Comparison of ENCODE assay signal across 9 cellular contexts in genomic region chr19:11435833-11436313, GRCh38. TPM values are rescaled to one million over a fixed set of nuclear protein-coding genes. Genes with fewer than 3 reads are reported as not detected.
A peak's percentile ranks its signal among the peaks of the same experiment; 100 is the strongest.
DNase-seq lines count a peak whose midpoint lies in the region; FAIRE-seq and TF ChIP-seq lines count a peak whose summit lies in the region.
"Had no signal": no experiment of that assay in that cellular context is flagged by ENCODE, and none has a peak within 500 bp of the region (broad histone marks: within the 10 kb centered on the region; RNA-seq: fewer than 3 reads in every experiment).

No MANE protein-coding gene starts in this region.

- H3K27me3 ChIP-seq in skeletal muscle satellite cell (ENCODE audit: control insufficient read depth, insufficient read depth, low read length), result no peaks in the 10 kb centered on the region

- H3K36me3 ChIP-seq in skeletal muscle satellite cell (ENCODE audit: insufficient read depth, low read length), result peaks cover 18% of the 10 kb centered on the region

- no peak for FAIRE-seq in GM12892 (lab: Jason Lieb, UNC)

- no peaks in the 10 kb centered on the region for H3K9me3 ChIP-seq in skeletal muscle satellite cell (replicated peaks; ENCODE audit: low read length)

- H3K4me1 ChIP-seq in skeletal muscle satellite cell (ENCODE audit: control insufficient read depth, insufficient read depth, low read length), result peaks cover 12% of the 10 kb centered on the region

- peak overlapping the region; percentile 83 for H3K9ac ChIP-seq in skeletal muscle satellite cell (ENCODE audit: low read depth, low read length)

- peak; percentile 29 for DNase-seq in A172 (ENCODE audit: low spot score)
- DNase-seq in GM12892 (ENCODE audit: insufficient read length), result no peak
- peak; percentile 30 to 33 for DNase-seq in activated CD4-positive, alpha-beta T cell treated with anti-CD3 and anti-CD28 coated beads, Interleukin-2, amount 50 U/mL, for 48 hours
- peak; percentile 26 for DNase-seq in glomerular visceral epithelial cell (ENCODE audit: extremely low spot score)
- no peak for DNase-seq in posterior cingulate gyrus
- DNase-seq in G401 (ENCODE audit: low spot score), result no peak
- no peak for DNase-seq in cerebellar nuclear complex (lab: John Stamatoyannopoulos, UW)

- 0 out of 2 replicates have a peak, but pooled peaks have one; percentile 20 for TF ChIP-seq POLR2A in GM12892 (IDR thresholded peaks at IDR 0.05; ENCODE audit: low read depth, low read length)

- in situ Hi-C loops in G401 (cut with HindIII; ENCODE audit: low sequenced_read_pairs), result no loop called here

- intact Hi-C loops in posterior cingulate gyrus (cut with DNase I), result loop anchor here (2.0 kb wide), 1 partner anchor 47 kb away; no protein-coding TSS in a partner anchor

- H3K4me3 ChIP-seq in skeletal muscle satellite cell (ENCODE audit: low read length), result peak overlapping the region; percentile 90

- peak overlapping the region; percentile 92 for H3K4me2 ChIP-seq in skeletal muscle satellite cell (ENCODE audit: low read length)

RNA-seq across cellular contexts. Expression of gene PRKCSH, which starts 0.4 kb away (rescaled TPM):
- 149 and 173 TPM in 2 replicates for total RNA-seq in A172 (2014; rRNA removed; shearing (Covaris generic))
- polyA plus RNA-seq in GM12892 (2012; ENCODE audit: missing spikeins), result 113 TPM
- total RNA-seq in skeletal muscle satellite cell (2012; rRNA removed), result 86.2 and 106 TPM in 2 replicates
- total RNA-seq in G401 (2014; rRNA removed; shearing (Covaris generic)), result 116 and 141 TPM in 2 replicates

RNA-seq across cellular contexts. Expression of gene ODAD3, which starts 1.0 kb away (rescaled TPM):
- total RNA-seq in A172 (2014; rRNA removed; shearing (Covaris generic)), result 1.5 and 6.1 TPM in 2 replicates
- polyA plus RNA-seq in GM12892 (2012; ENCODE audit: missing spikeins), result 0.74 TPM
- total RNA-seq in skeletal muscle satellite cell (2012; rRNA removed), result 0.51 TPM in 1 of 2 replicates, not detected in the other
- total RNA-seq in G401 (2014; rRNA removed; shearing (Covaris generic)), result 1.7 and 6.1 TPM in 2 replicates

RNA-seq across cellular contexts. Expression of gene RGL3, which starts 16.8 kb away (rescaled TPM):
- total RNA-seq in A172 (2014; rRNA removed; shearing (Covaris generic)), result 4.8 and 11.1 TPM in 2 replicates
- polyA plus RNA-seq in GM12892 (2012; ENCODE audit: missing spikeins), result 0.34 TPM
- 0.25 and 2.0 TPM in 2 replicates for total RNA-seq in skeletal muscle satellite cell (2012; rRNA removed)
- total RNA-seq in G401 (2014; rRNA removed; shearing (Covaris generic)), result not detected in 2 replicates

RNA-seq across cellular contexts. Expression of gene ELAVL3, which starts 45.0 kb away (rescaled TPM):
- total RNA-seq in A172 (2014; rRNA removed; shearing (Covaris generic)), result not detected in 2 replicates
- polyA plus RNA-seq in GM12892 (2012; ENCODE audit: missing spikeins), result 0.38 TPM
- not detected in 2 replicates for total RNA-seq in skeletal muscle satellite cell (2012; rRNA removed)
- 0.43 and 2.4 TPM in 2 replicates for total RNA-seq in G401 (2014; rRNA removed; shearing (Covaris generic))
- total RNA-seq: renal cortical epithelial cell had no signal

RNA-seq across cellular contexts. Expression of gene EPOR, which starts 51.8 kb away (rescaled TPM):
- total RNA-seq in A172 (2014; rRNA removed; shearing (Covaris generic)), result 3.7 and 5.3 TPM in 2 replicates
- 3.6 TPM for polyA plus RNA-seq in GM12892 (2012; ENCODE audit: missing spikeins)
- 7.1 and 7.6 TPM in 2 replicates for total RNA-seq in skeletal muscle satellite cell (2012; rRNA removed)
- total RNA-seq in G401 (2014; rRNA removed; shearing (Covaris generic)), result 20.3 and 20.9 TPM in 2 replicates

Comparison
In these comparisons a context has a peak if more than half of its experiments do, and no peak if none do; other contexts are left out.
1. DNase-seq: peak in A172 (single experiment), activated CD4-positive, alpha-beta T cell treated with anti-CD3 and anti-CD28 coated beads, Interleukin-2, amount 50 U/mL, for 48 hours (2 of 2) and glomerular visceral epithelial cell (single experiment); none in GM12892 (single experiment), posterior cingulate gyrus (0 of 10), G401 (single experiment) and cerebellar nuclear complex (0 of 2).